ENCODE assay signal across 18 cellular contexts in the genomic region with DNA sequence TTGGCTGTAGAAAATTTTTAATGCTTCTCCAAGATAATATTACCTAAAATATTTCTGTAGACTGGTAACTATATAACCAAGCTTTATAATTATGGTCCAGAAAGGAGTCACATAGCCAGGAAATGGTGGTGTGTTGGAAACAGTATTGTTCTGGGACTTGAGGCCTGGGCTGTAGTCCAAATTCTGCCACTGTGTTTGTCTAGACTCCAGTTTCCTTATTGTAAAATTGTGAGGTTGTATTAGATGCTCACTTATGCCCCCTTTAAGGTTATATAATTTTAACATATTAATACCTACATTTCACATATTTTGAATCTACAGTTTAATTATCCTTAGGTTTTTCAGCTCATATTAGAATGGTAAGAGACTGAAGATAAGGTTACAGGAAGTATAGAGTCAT. TPM values are rescaled to one million over a fixed set of nuclear protein-coding genes. Genes with fewer than 3 reads are reported as not detected.
A peak's percentile ranks its signal among the peaks of the same experiment; 100 is the strongest.
DNase-seq lines count a peak whose midpoint lies in the region; ATAC-seq and TF ChIP-seq lines count a peak whose summit lies in the region.
"Had no signal": no experiment of that assay in that cellular context is flagged by ENCODE, and none has a peak within 500 bp of the region (broad histone marks: within the 10 kb centered on the region; RNA-seq: fewer than 3 reads in every experiment).

No MANE protein-coding gene starts in this region.

- H3K27me3 Mint-ChIP-seq in Calu3 (ENCODE audit: unreplicated experiment), result no peaks in the 10 kb centered on the region
- H3K27me3 Mint-ChIP-seq: activated B cell treated with CpG ODN at 0.5 μM for 24 hours had no signal

- ATAC-seq in HG02759 (IDR thresholded peaks at IDR 0.05; ENCODE audit: unreplicated experiment), result no peak
- no peak for ATAC-seq in HG02642 (IDR thresholded peaks at IDR 0.05; ENCODE audit: poor library complexity, unreplicated experiment)
- no peak for ATAC-seq in HG03159 (IDR thresholded peaks at IDR 0.05; ENCODE audit: unreplicated experiment)
- ATAC-seq in HG03354 (IDR thresholded peaks at IDR 0.05; ENCODE audit: poor library complexity, severe bottlenecking, unreplicated experiment), result no peak

- no peak overlapping the region for H3K4me3 Mint-ChIP-seq in Calu3 (ENCODE audit: low read depth, unreplicated experiment)
- H3K4me3 Mint-ChIP-seq: activated B cell treated with CpG ODN at 0.5 μM for 24 hours had no signal

- TF ChIP-seq CTCF in Calu3 (IDR thresholded peaks at IDR 0.05; ENCODE audit: unreplicated experiment), result no peak
- TF ChIP-seq CTCF in astrocyte of the cerebellum (IDR thresholded peaks at IDR 0.05; ENCODE audit: low read depth, low read length, missing control alignments), result no peak

- CTCF ChIA-PET in Calu3 (lab: Charles Lee), result no interaction called here

- no peaks in the 10 kb centered on the region for H3K4me1 Mint-ChIP-seq in Calu3 (ENCODE audit: low read depth, unreplicated experiment)

- in situ Hi-C loops in astrocyte of the cerebellum (cut with HindIII; ENCODE audit: low sequenced_read_pairs), result no loop called here

- no peaks in the 10 kb centered on the region for H3K36me3 Mint-ChIP-seq in Calu3 (ENCODE audit: insufficient read depth, unreplicated experiment)

- no TSS peak for BruUV-seq in Calu3 (replicated peaks; lab: Mats Ljungman, UMichigan)

- peak; percentile 0 for DNase-seq in Calu3
- peak; percentile 10 for DNase-seq in LHCN-M2 (ENCODE audit: low read depth)
- peak; percentile 27 for DNase-seq in astrocyte of the cerebellum (ENCODE audit: low read depth)
- peak; percentile 62 for DNase-seq in glomerular endothelial cell (ENCODE audit: extremely low read depth, low read depth, low spot score)
- DNase-seq: activated B cell treated with CpG ODN at 0.5 μM for 24 hours; amniotic stem cell; GM23248; MM.1S; NCI-H2171; Right ventricle myocardium superior; stimulated activated CD4-positive, alpha-beta T cell treated with anti-CD3 and anti-CD28 coated beads, Interleukin-4, amount 100 ng/mL, for 4 hours had no signal

- intact Hi-C loops in Calu3 (cut with micrococcal nuclease; ENCODE audit: unreplicated experiment), result no loop called here

- H3K27ac Mint-ChIP-seq in Calu3 (ENCODE audit: unreplicated experiment), result no peak overlapping the region
- H3K27ac Mint-ChIP-seq: activated B cell treated with CpG ODN at 0.5 μM for 24 hours had no signal

- no peak overlapping the region for H3K4me3 ChIP-seq in astrocyte of the cerebellum (ENCODE audit: low read depth, low read length)
- H3K4me3 ChIP-seq: coronary artery, GM23248, heart right ventricle, thoracic aorta had no signal

- no peaks in the 10 kb centered on the region for H3K9me3 Mint-ChIP-seq in Calu3 (ENCODE audit: low read depth, unreplicated experiment)
- H3K9me3 Mint-ChIP-seq: activated B cell treated with CpG ODN at 0.5 μM for 24 hours had no signal

RNA-seq across cellular contexts. Expression of a gene that starts 42.4 kb away (rescaled TPM):
- 21.5 and 22.9 TPM in 2 replicates for total RNA-seq in Calu3 (2022)
- total RNA-seq in LHCN-M2 (2014; rRNA removed), result 11.3 and 13.4 TPM in 2 replicates
- polyA plus RNA-seq in LHCN-M2 (2012), result 3.3 TPM
- 14.0 and 37.3 TPM in 2 replicates for total RNA-seq in glomerular endothelial cell

Comparison
In these comparisons a context has a peak if more than half of its experiments do, and no peak if none do; other contexts are left out.
1. DNase-seq: peak in every context shown above with its lines; median percentile 62 in glomerular endothelial cell; 27 in astrocyte of the cerebellum; 10 in LHCN-M2; 0 in Calu3.